Comparison of ENCODE assay signal across 15 cellular contexts in genomic region chr12:124413401-124413800, GRCh38.
A peak's percentile ranks its signal among the peaks of the same experiment; 100 is the strongest.
DNase-seq lines count a peak whose midpoint lies in the region; ATAC-seq and TF ChIP-seq lines count a peak whose summit lies in the region.
"Had no signal": no experiment of that assay in that cellular context is flagged by ENCODE, and none has a peak within 500 bp of the region (broad histone marks: within the 10 kb centered on the region; RNA-seq: fewer than 3 reads in every experiment).

No MANE protein-coding gene starts in this region.

- intact Hi-C loops in vagina (cut with DNase I): no loop called here

- peak overlapping the region in 1 of 2 experiments; percentile 34; a peak in 1 of 4 replicates for H3K27ac ChIP-seq in SK-N-SH (ENCODE audit: low read depth in 2 of 2, low read length in 1 of 2)
- H3K27ac ChIP-seq in gastroesophageal sphincter: peak overlapping the region in 3 of 4 donors; percentile 75 to 93 (median 77)
- H3K27ac ChIP-seq in vagina: peak overlapping the region; percentile 84

- TF ChIP-seq POLR2A in gastroesophageal sphincter (IDR thresholded peaks at IDR 0.05): no peak
- no peak for TF ChIP-seq POLR2A in vagina (IDR thresholded peaks at IDR 0.05)

- no peak for TF ChIP-seq CTCF in SK-N-SH (IDR thresholded peaks at IDR 0.05)
- TF ChIP-seq CTCF in gastroesophageal sphincter (IDR thresholded peaks at IDR 0.05): no peak
- no peak for TF ChIP-seq CTCF in vagina (IDR thresholded peaks at IDR 0.05)

- no peak overlapping the region for H3K4me2 ChIP-seq in SK-N-SH

- H3K4me1 ChIP-seq in SK-N-SH (ENCODE audit: control insufficient read depth in 1 of 2, insufficient read depth in 2 of 2, low read depth in 1 of 2, low read length in 1 of 2): peaks cover 22 to 63% of the 10 kb centered on the region in 2 experiments; a peak in 3 of 4 replicates
- peaks cover 3 to 89% (median 43%) of the 10 kb centered on the region in 3 donors for H3K4me1 ChIP-seq in gastroesophageal sphincter
- H3K4me1 ChIP-seq in vagina: peaks cover 59% of the 10 kb centered on the region

- POLR2A ChIA-PET in SK-N-SH (lab: Yijun Ruan, JAX): no interaction called here

- ATAC-seq in SK-N-SH treated with all-trans-retinoic acid at 6 μM for 48 hours (no peak), gastroesophageal sphincter (no peak)

- no peaks in the 10 kb centered on the region; the same call in 1 of the 2 replicates for H4K20me1 ChIP-seq in SK-N-SH (ENCODE audit: insufficient read depth)

- TF ChIP-seq RAD21 in SK-N-SH (IDR thresholded peaks at IDR 0.05; ENCODE audit: low read length): no peak

- H3F3A ChIP-seq in SK-N-SH (replicated peaks; ENCODE audit: insufficient read depth): peaks cover 13% of the 10 kb centered on the region

- peaks cover 13 to 22% of the 10 kb centered on the region in 2 experiments for H3K36me3 ChIP-seq in SK-N-SH (replicated peaks in 1 of 2; ENCODE audit: control insufficient read depth in 1 of 2, insufficient read depth in 2 of 2, low read length in 1 of 2)
- peaks cover 0 to 67% of the 10 kb centered on the region in 2 donors for H3K36me3 ChIP-seq in gastroesophageal sphincter
- peaks cover 0 to 4% of the 10 kb centered on the region in 2 donors for H3K36me3 ChIP-seq in vagina

- H3K27me3 ChIP-seq in SK-N-SH (ENCODE audit: insufficient read depth) (no peaks in the 10 kb centered on the region), gastroesophageal sphincter (no peaks in the 10 kb centered on the region), vagina (no peaks in the 10 kb centered on the region)

- peaks cover 65% of the 10 kb centered on the region for H3K79me2 ChIP-seq in SK-N-SH (ENCODE audit: insufficient read depth)

- H3K9ac ChIP-seq in SK-N-SH: no peak overlapping the region

- TF ChIP-seq EP300 in SK-N-SH (IDR thresholded peaks at IDR 0.05; ENCODE audit: borderline replicate concordance in 1 of 2, low read depth in 1 of 2, low read length in 1 of 2) (no peak), gastroesophageal sphincter (IDR thresholded peaks at IDR 0.05) (no peak)

- CTCF ChIA-PET in SK-N-SH (lab: Yijun Ruan, JAX): no interaction called here

- no peak overlapping the region for H2AFZ ChIP-seq in SK-N-SH (ENCODE audit: low read depth)

- no peaks in the 10 kb centered on the region for H3K9me3 ChIP-seq in SK-N-SH
- no peaks in the 10 kb centered on the region for H3K9me3 ChIP-seq in gastroesophageal sphincter
- H3K9me3 ChIP-seq in vagina: no peaks in the 10 kb centered on the region

- 89% methylated on average over 15 of the region's 15 CpGs for WGBS in SK-N-SH (ENCODE audit: low lambda C conversion rate)
- 33 to 64% methylated on average over 5 to 6 of the region's 15 CpGs for WGBS in gastroesophageal sphincter (ENCODE audit: low coverage in 1 of 2), 2 donors

- DNase-seq in SK-N-SH: peak; percentile 80
- DNase-seq in myocyte (ENCODE audit: low read depth): peak; percentile 53
- DNase-seq in vagina (ENCODE audit: extremely low spot score in 2 of 2): no peak
- DNase-seq in activated naive CD4-positive, alpha-beta T cell treated with anti-CD3 and anti-CD28 coated beads, Interleukin-2, amount 50 U/mL, for 16 hours: no peak
- DNase-seq in COLO829 (ENCODE audit: low spot score): no peak
- no peak for DNase-seq in KG1 (lab: John Stamatoyannopoulos, UW)
- DNase-seq: 8988T; activated CD4-positive, alpha-beta T cell treated with anti-CD3 and anti-CD28 coated beads for 1 hour; NCI-H1417; NCI-H446; stimulated activated CD4-positive, alpha-beta T cell treated with anti-CD3 and anti-CD28 coated beads, Interleukin-1b, Interleukin-23, amount 100 ng/mL, for 48 hours; SW 1271 had no signal

- no peaks in the 10 kb centered on the region for H3K9me2 ChIP-seq in SK-N-SH

- no peak overlapping the region for H3K4me3 ChIP-seq in SK-N-SH (ENCODE audit: low read depth in 2 of 2, low read length in 1 of 2)
- H3K4me3 ChIP-seq in gastroesophageal sphincter: no peak overlapping the region
- no peak overlapping the region for H3K4me3 ChIP-seq in vagina
- H3K4me3 ChIP-seq: coronary artery had no signal

TF ChIP-seq in SK-N-SH, 30 proteins besides CTCF, POLR2A, EP300 and RAD21 (continues in another document):
- no peak for TF ChIP-seq MAX (IDR thresholded peaks at IDR 0.05; ENCODE audit: low read depth)
- TF ChIP-seq FOXJ3 (CRISPR knock-in tag; IDR thresholded peaks at IDR 0.05): no peak
- no peak for TF ChIP-seq NFIC (IDR thresholded peaks at IDR 0.05; ENCODE audit: borderline replicate concordance)
- no peak for TF ChIP-seq USF1 (IDR thresholded peaks at IDR 0.05; ENCODE audit: borderline replicate concordance, low read depth)
- no peak for TF ChIP-seq SMC3 (IDR thresholded peaks at IDR 0.05; ENCODE audit: low read depth, low read length)
- TF ChIP-seq SIN3A (IDR thresholded peaks at IDR 0.05; ENCODE audit: borderline replicate concordance, low read depth, low read length): no peak
- no peak for TF ChIP-seq RXRA (IDR thresholded peaks at IDR 0.05; ENCODE audit: borderline replicate concordance, low read depth)
- TF ChIP-seq IRF3 (IDR thresholded peaks at IDR 0.05; ENCODE audit: low read depth, low read length): no peak
- no peak for TF ChIP-seq POLR2AphosphoS5 (IDR thresholded peaks at IDR 0.05; ENCODE audit: low read depth, low read length)

TF ChIP-seq in SK-N-SH treated with all-trans-retinoic acid at 6 μM for 48 hours, 23 proteins besides CTCF, POLR2A, EP300 and RAD21 (continues in another document):
- TF ChIP-seq GLIS3 (CRISPR knock-in tag; IDR thresholded peaks at IDR 0.05) (no peak), CREB5 (CRISPR knock-in tag; IDR thresholded peaks at IDR 0.05; ENCODE audit: low read depth) (no peak), OSR1 (CRISPR knock-in tag; IDR thresholded peaks at IDR 0.05) (no peak), TCF4 (CRISPR knock-in tag; IDR thresholded peaks at IDR 0.05; ENCODE audit: borderline replicate concordance) (no peak), BACH2 (CRISPR knock-in tag; IDR thresholded peaks at IDR 0.05; ENCODE audit: borderline replicate concordance) (no peak), ARNTL (CRISPR knock-in tag; IDR thresholded peaks at IDR 0.05; ENCODE audit: borderline replicate concordance, low read depth) (no peak), PATZ1 (CRISPR knock-in tag; IDR thresholded peaks at IDR 0.05; ENCODE audit: borderline replicate concordance) (no peak), ZFP30 (CRISPR knock-in tag; IDR thresholded peaks at IDR 0.05) (no peak), ZFP3 (CRISPR knock-in tag; IDR thresholded peaks at IDR 0.05) (no peak), ISL1 (CRISPR knock-in tag; IDR thresholded peaks at IDR 0.05) (no peak), CSRNP3 (CRISPR knock-in tag; IDR thresholded peaks at IDR 0.05) (no peak), SNAI2 (CRISPR knock-in tag; IDR thresholded peaks at IDR 0.05) (no peak), RARB (CRISPR knock-in tag; IDR thresholded peaks at IDR 0.05) (no peak), ZNF8 (CRISPR knock-in tag; IDR thresholded peaks at IDR 0.05) (no peak), POU6F1 (CRISPR knock-in tag; IDR thresholded peaks at IDR 0.05; ENCODE audit: borderline replicate concordance, low read depth) (no peak)

Comparison
In these comparisons a context has a peak if more than half of its experiments do, and no peak if none do; other contexts are left out.
1. DNase-seq: peak in SK-N-SH (single experiment) and myocyte (single experiment); none in vagina (0 of 2), activated naive CD4-positive, alpha-beta T cell treated with anti-CD3 and anti-CD28 coated beads, Interleukin-2, amount 50 U/mL, for 16 hours (single experiment), COLO829 (single experiment) and KG1 (single experiment).